Comparison of ENCODE assay signal across 8 cellular contexts in genomic region chr5:55159763-55160492, GRCh38. TPM values are rescaled to one million over a fixed set of nuclear protein-coding genes. Genes with fewer than 3 reads are reported as not detected.
A peak's percentile ranks its signal among the peaks of the same experiment; 100 is the strongest.
DNase-seq lines count a peak whose midpoint lies in the region; ATAC-seq and TF ChIP-seq lines count a peak whose summit lies in the region.

GPX8 (plus strand) TSS chr5:55160171; CDS start chr5:55160193, 22 bp downstream.

- no peak for TF ChIP-seq POLR2A in uterus (IDR thresholded peaks at IDR 0.05)

- peak within 1 kb of the TSS; percentile 71 to 80 for H3K27ac ChIP-seq in uterus

- no peaks in the 10 kb centered on the region for H3K4me1 ChIP-seq in mucosa of descending colon (ENCODE audit: low read depth)
- H3K4me1 ChIP-seq in uterus, result no peaks in the 10 kb centered on the region

- DNase-seq in Caki2 (ENCODE audit: low read depth) (peak; percentile 82), HT1080 (ENCODE audit: low read depth) (peak; percentile 81), SHP77 (lab: John Stamatoyannopoulos, UW) (peak; percentile 22 to 52), epithelial cell of esophagus (ENCODE audit: low read depth) (peak; percentile 87), mucosa of descending colon (peak in 1 of 3 donors; percentile 24), uterus (peak; percentile 34 to 50)
- no peak for DNase-seq in effector CD4-positive, alpha-beta T cell

- TF ChIP-seq CTCF in epithelial cell of esophagus (IDR thresholded peaks at IDR 0.05; ENCODE audit: insufficient read depth, low read depth, low read length, missing control alignments) (peak; percentile 58), mucosa of descending colon (IDR thresholded peaks at IDR 0.05) (no peak), uterus (IDR thresholded peaks at IDR 0.05) (peak; percentile 54 to 72 (median 62))

- intact Hi-C loops in mucosa of descending colon (cut with DNase I, micrococcal nuclease), result no loop called here
- intact Hi-C loops in uterus (cut with DNase I; ENCODE audit: low total_unique reads), result no loop called here

- H3K9me3 ChIP-seq in mucosa of descending colon (no peaks in the 10 kb centered on the region), uterus (no peaks in the 10 kb centered on the region)

- no peaks in the 10 kb centered on the region for H3K36me3 ChIP-seq in mucosa of descending colon (ENCODE audit: low read depth)
- no peaks in the 10 kb centered on the region for H3K36me3 ChIP-seq in uterus

- peak; percentile 79 for ATAC-seq in mucosa of descending colon
- ATAC-seq in HG03045 (IDR thresholded peaks at IDR 0.05; ENCODE audit: unreplicated experiment), result no peak

- in situ Hi-C loops in Caki2 (cut with HindIII; ENCODE audit: low pct_unique_long_range_greater_than_20kb, low sequenced_read_pairs), result no loop called here

- peak within 1 kb of the TSS; percentile 52 for H3K4me3 ChIP-seq in epithelial cell of esophagus (ENCODE audit: low read length)
- no peak within 1 kb of the TSS for H3K4me3 ChIP-seq in mucosa of descending colon
- peak within 1 kb of the TSS; percentile 32 to 40 for H3K4me3 ChIP-seq in uterus

- H3K27me3 ChIP-seq in uterus, result no peaks in the 10 kb centered on the region

RNA-seq across cellular contexts. Expression of gene GPX8, which starts in this region (rescaled TPM):
- 29.6 and 49.3 TPM in 2 replicates for total RNA-seq in Caki2 (2014; rRNA removed; shearing (Covaris generic); ENCODE audit: low replicate concordance)
- 48.3 and 48.7 TPM in 2 replicates for total RNA-seq in HT1080 (2014; rRNA removed; shearing (Covaris generic))
- 83.5 and 85.4 TPM in 2 replicates for polyA plus RNA-seq in HT1080 (2015; cell fraction: cytosol; rRNA removed)
- polyA plus RNA-seq in HT1080 (2015; cell fraction: nucleus; rRNA removed), result 61.6 and 70.0 TPM in 2 replicates
- total RNA-seq in mucosa of descending colon (1 to 10 TPM; 1.9 to 9.5 (median 8.6) TPM), uterus (100 to 1,000 TPM in 1 of 4 donors, 10 to 100 TPM in 3; 10.6 to 117 (median 41.9) TPM)
